Comparison of ENCODE assay signal across 17 cellular contexts in genomic region chr7:5289345-5289744, GRCh38. TPM values are rescaled to one million over a fixed set of nuclear protein-coding genes. Genes with fewer than 3 reads are reported as not detected.
DNase-seq lines count a peak whose midpoint lies in the region; ATAC-seq, FAIRE-seq and TF ChIP-seq lines count a peak whose summit lies in the region.
"Had no signal": no experiment of that assay in that cellular context is flagged by ENCODE, and none has a peak within 500 bp of the region (broad histone marks: within the 10 kb centered on the region; RNA-seq: fewer than 3 reads in every experiment).

No MANE protein-coding gene starts in this region.

- POLR2A ChIA-PET in HEK293 (lab: Yijun Ruan, JAX) = no interaction called here
- POLR2A ChIA-PET in K562 (lab: Yijun Ruan, JAX) = interaction anchor here (0.6 to 1.2 kb wide), 2 partner anchors 139 to 180 kb away, joined by 3 read pairs; no protein-coding TSS in a partner anchor

- no peak; the same call in 2 of the 3 replicates for ATAC-seq in K562
- peak; percentile 74 for ATAC-seq in left colon
- no peak for ATAC-seq in GM21737 (IDR thresholded peaks at IDR 0.05; ENCODE audit: unreplicated experiment)
- ATAC-seq in GM21576 (IDR thresholded peaks at IDR 0.05; ENCODE audit: unreplicated experiment) = no peak
- ATAC-seq: CD8-positive, alpha-beta T cell; HepG2 had no signal

- in situ Hi-C loops in K562 (cut with MboI) = no loop called here

- intact Hi-C loops in K562 (cut with micrococcal nuclease) = no loop called here
- intact Hi-C loops in left colon (cut with DNase I, micrococcal nuclease) = no loop called here

- H3K9ac ChIP-seq in K562 (ENCODE audit: insufficient read depth in 1 of 2, low read depth in 2 of 2, low read length in 2 of 2) = no peak overlapping the region
- H3K9ac ChIP-seq: BLaER1 treated with 17β-estradiol and CSF1 and Interleukin-3, amounts not matched to agents 10 nM and 100 nM; GM23248 had no signal

- TF ChIP-seq EP300 in K562 (IDR thresholded peaks at IDR 0.05; ENCODE audit: low read length) = no peak

- H3K36me3 ChIP-seq in HEK293 (ENCODE audit: control insufficient read depth in 2 of 2, insufficient read depth in 1 of 2, low read length in 2 of 2) (peaks cover 0 to 20% of the 10 kb centered on the region in 2 experiments; a peak in 2 of 3 replicates), K562 (ENCODE audit: control insufficient read depth, insufficient read depth, low read length) (no peaks in the 10 kb centered on the region)

- CTCF ChIA-PET in HEK293 (lab: Yijun Ruan, JAX) (interaction anchor here (1.5 kb wide), 2 partner anchors 49 to 197 kb away, joined by 4 to 5 read pairs; no protein-coding TSS in a partner anchor), K562 (lab: Yijun Ruan, JAX; ENCODE audit: low intra/inter-chr PET ratio) (no interaction called here)

- H3K4me3 ChIP-seq in HEK293 (ENCODE audit: low read depth, low read length) = no peak overlapping the region
- H3K4me3 ChIP-seq in K562 = no peak overlapping the region
- H3K4me3 ChIP-seq: BLaER1 treated with 17β-estradiol and CSF1 and Interleukin-3, amounts not matched to agents 10 nM and 100 nM; GM23248 had no signal

- H3K9me1 ChIP-seq in K562 (ENCODE audit: control insufficient read depth, insufficient read depth, low read length) = no peaks in the 10 kb centered on the region

- TF ChIP-seq RAD21 in K562 (CRISPR knock-in tag; conservative IDR thresholded peaks at IDR 0.05 in 1 of 2, IDR thresholded peaks at IDR 0.05 in 1 of 2) = no peak

- H4K20me1 ChIP-seq in K562 (replicated peaks; ENCODE audit: control insufficient read depth, insufficient read depth, low read length) = no peaks in the 10 kb centered on the region

- H3K4me2 ChIP-seq in K562 (ENCODE audit: insufficient read depth, low read length) = no peak overlapping the region
- H3K4me2 ChIP-seq: BLaER1 treated with 17β-estradiol and CSF1 and Interleukin-3, amounts not matched to agents 10 nM and 100 nM had no signal

- H3K27ac ChIP-seq in HEK293 (ENCODE audit: extremely low read depth, low read depth, low read length) (no peak overlapping the region), K562 (ENCODE audit: extremely low read depth, low read depth, low read length) (no peak overlapping the region)
- H3K27ac ChIP-seq: BLaER1 treated with 17β-estradiol and CSF1 and Interleukin-3, amounts not matched to agents 10 nM and 100 nM; GM23248 had no signal

- H3K27me3 ChIP-seq in K562 (ENCODE audit: control insufficient read depth in 2 of 2, insufficient read depth in 2 of 2, low read length in 2 of 2) = no peaks in the 10 kb centered on the region
- H3K27me3 ChIP-seq: BLaER1 treated with 17β-estradiol and CSF1 and Interleukin-3, amounts not matched to agents 10 nM and 100 nM had no signal

- BruUV-seq in K562 (replicated peaks; lab: Mats Ljungman, UMichigan) = no TSS peak

- 12% methylated on average over 5 of the region's 7 CpGs for WGBS in K562 (ENCODE audit: insufficient coverage, low coverage, missing lambda C conversion rate)

- TF ChIP-seq CTCF in HEK293 (tag by site-specific recombination; IDR thresholded peaks at IDR 0.05) (no peak), K562 (IDR thresholded peaks at IDR 0.05 in 2 of 3, conservative IDR thresholded peaks at IDR 0.05 in 1 of 3; ENCODE audit: insufficient read depth in 2 of 3, low read depth in 1 of 3, low read length in 3 of 3) (no peak)

- DNase-seq in K562 (ENCODE audit: extremely low read depth in 1 of 4, low spot score in 3 of 4) = no peak
- DNase-seq in left colon = peak in 1 of 2 donors; percentile 35
- no peak for DNase-seq in urothelium cell line (ENCODE audit: low spot score)
- DNase-seq in NCI-H1694 (lab: John Stamatoyannopoulos, UW) = no peak
- DNase-seq: Calu3; CD8-positive, alpha-beta T cell; DMS79 treated with DMSO at 0.1 percent for 48 hours; GF-D8; GM23248; HCEC 1CT; HFFc6 had no signal

- no peak for TF ChIP-seq POLR2A in K562 (conservative IDR thresholded peaks at IDR 0.05)

- H3K4me1 ChIP-seq in HEK293 (ENCODE audit: control insufficient read depth, insufficient read depth, low read length) (no peaks in the 10 kb centered on the region; the same call in 1 of the 2 replicates), K562 (replicated peaks in 1 of 2; ENCODE audit: control insufficient read depth in 2 of 2, insufficient read depth in 2 of 2, low read length in 2 of 2) (peaks cover 0 to 25% of the 10 kb centered on the region in 2 experiments; a peak in 2 of 5 replicates)

- H3K9me3 ChIP-seq in HEK293 (ENCODE audit: control insufficient read depth, insufficient read depth, low read depth, low read length) = no peaks in the 10 kb centered on the region
- H3K9me3 ChIP-seq in K562 (replicated peaks; ENCODE audit: control insufficient read depth, insufficient read depth, low read depth, low read length) = no peaks in the 10 kb centered on the region

- H3K79me2 ChIP-seq in K562 (ENCODE audit: control insufficient read depth, insufficient read depth, low read length) = no peaks in the 10 kb centered on the region

- no peak overlapping the region for H2AFZ ChIP-seq in K562 (ENCODE audit: low read depth, low read length)
- H2AFZ ChIP-seq: GM23248 had no signal

- no peak for FAIRE-seq in K562 (lab: Jason Lieb, UNC)
- peak; percentile 30 for FAIRE-seq in urothelium cell line (lab: Jason Lieb, UNC)
- FAIRE-seq: HepG2 had no signal

TF ChIP-seq in HEK293, 187 proteins besides CTCF, POLR2A, EP300 and RAD21:
- TF ChIP-seq KLF17 (tag by site-specific recombination; IDR thresholded peaks at IDR 0.05) (no peak), ZNF10 (tag by site-specific recombination; IDR thresholded peaks at IDR 0.05) (peak; percentile 89)

TF ChIP-seq in K562, 482 proteins besides CTCF, POLR2A, EP300 and RAD21 (continues in another document):
- peak; percentile 15 for TF ChIP-seq RBM25 (IDR thresholded peaks at IDR 0.05; ENCODE audit: low read depth, low read length, severe bottlenecking)
- TF ChIP-seq MTA3 (IDR thresholded peaks at IDR 0.05; ENCODE audit: borderline replicate concordance) = no peak
- no peak for TF ChIP-seq JUND (IDR thresholded peaks at IDR 0.05; ENCODE audit: borderline replicate concordance, low read depth, low read length)
- TF ChIP-seq JUND (tag; IDR thresholded peaks at IDR 0.05; ENCODE audit: borderline replicate concordance, low read depth, low read length) = no peak
- no peak for TF ChIP-seq CREB3L1 (IDR thresholded peaks at IDR 0.05; ENCODE audit: borderline replicate concordance, low read depth)
- TF ChIP-seq GATAD2B (IDR thresholded peaks at IDR 0.05; ENCODE audit: borderline replicate concordance) = no peak
- no peak for TF ChIP-seq SMAD2 (IDR thresholded peaks at IDR 0.05; ENCODE audit: low read depth, low read length)
- TF ChIP-seq, protein P1, sequence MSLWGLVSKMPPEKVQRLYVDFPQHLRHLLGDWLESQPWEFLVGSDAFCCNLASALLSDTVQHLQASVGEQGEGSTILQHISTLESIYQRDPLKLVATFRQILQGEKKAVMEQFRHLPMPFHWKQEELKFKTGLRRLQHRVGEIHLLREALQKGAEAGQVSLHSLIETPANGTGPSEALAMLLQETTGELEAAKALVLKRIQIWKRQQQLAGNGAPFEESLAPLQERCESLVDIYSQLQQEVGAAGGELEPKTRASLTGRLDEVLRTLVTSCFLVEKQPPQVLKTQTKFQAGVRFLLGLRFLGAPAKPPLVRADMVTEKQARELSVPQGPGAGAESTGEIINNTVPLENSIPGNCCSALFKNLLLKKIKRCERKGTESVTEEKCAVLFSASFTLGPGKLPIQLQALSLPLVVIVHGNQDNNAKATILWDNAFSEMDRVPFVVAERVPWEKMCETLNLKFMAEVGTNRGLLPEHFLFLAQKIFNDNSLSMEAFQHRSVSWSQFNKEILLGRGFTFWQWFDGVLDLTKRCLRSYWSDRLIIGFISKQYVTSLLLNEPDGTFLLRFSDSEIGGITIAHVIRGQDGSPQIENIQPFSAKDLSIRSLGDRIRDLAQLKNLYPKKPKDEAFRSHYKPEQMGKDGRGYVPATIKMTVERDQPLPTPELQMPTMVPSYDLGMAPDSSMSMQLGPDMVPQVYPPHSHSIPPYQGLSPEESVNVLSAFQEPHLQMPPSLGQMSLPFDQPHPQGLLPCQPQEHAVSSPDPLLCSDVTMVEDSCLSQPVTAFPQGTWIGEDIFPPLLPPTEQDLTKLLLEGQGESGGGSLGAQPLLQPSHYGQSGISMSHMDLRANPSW (CRISPR knock-in tag; IDR thresholded peaks at IDR 0.05) = no peak
- TF ChIP-seq ESRRA (IDR thresholded peaks at IDR 0.05; ENCODE audit: borderline replicate concordance, low read depth) = 0 out of 2 replicates have a peak, but pooled peaks have one; percentile 34

RNA-seq across cellular contexts. Expression of gene SLC29A4, which starts 6.6 kb away (rescaled TPM):
- 2.7 and 9.3 TPM in 2 replicates for total RNA-seq in K562 (2011; cell fraction: chromatin; rRNA removed; ENCODE audit: low replicate concordance)
- 2.4 and 3.3 TPM in 2 replicates for total RNA-seq in K562 (2011; cell fraction: nucleolus; rRNA removed)
- 3.4 and 3.6 TPM in 2 replicates for total RNA-seq in K562 (2011; cell fraction: nucleoplasm; rRNA removed)
- 0.77 and 2.3 TPM in 2 replicates for total RNA-seq in K562 (2014; rRNA removed)
- total RNA-seq in K562 (2014; rRNA removed; fragmentation: Illumina TruSeq; extraction: Trizol) = 0.03 and 0.29 TPM in 2 replicates
- total RNA-seq in K562 (2015; rRNA removed; fragmentation: Illumina TruSeq; extraction: Trizol) = 0.14 and 0.19 TPM in 2 replicates
- total RNA-seq in K562 (2021) = 1.2 and 1.4 TPM in 2 replicates
- 1.1 and 1.2 TPM in 2 replicates for polyA plus RNA-seq in K562 (2011; rRNA removed)
- 0.80 and 4.7 TPM in 2 replicates for polyA plus RNA-seq in K562 (2011; cell fraction: cytosol; rRNA removed)
- 1.7 and 4.8 TPM in 2 replicates for polyA plus RNA-seq in K562 (2011; cell fraction: nucleus; rRNA removed)
- 0.60 and 0.78 TPM in 2 replicates for polyA plus RNA-seq in K562 (2012)
- 0.37 and 1.1 TPM in 2 replicates for polyA plus RNA-seq in K562 (2014; fragmentation: Illumina TruSeq; extraction: Trizol)
- polyA plus RNA-seq in K562 (2014; fragmentation: Nextera tagmentation; extraction: Ambion mirVana) = under 1 TPM; 0.01 to 0.03 TPM
- 0.82 and 1.2 TPM in 2 replicates for polyA plus RNA-seq in K562 (2014; rRNA removed)
- 0.36 and 2.3 TPM in 2 replicates for polyA minus RNA-seq in K562 (2011; rRNA and poly(A)+ RNA removed)
- 0.86 and 4.1 TPM in 2 replicates for polyA minus RNA-seq in K562 (2011; cell fraction: cytosol; rRNA and poly(A)+ RNA removed)
- 0.44 and 0.54 TPM in 2 replicates for polyA minus RNA-seq in K562 (2011; cell fraction: nucleus; rRNA and poly(A)+ RNA removed)
- 10 to 100 TPM in 1 of 2 donors, 1 to 10 TPM in 1; 3.2 to 23.4 TPM for total RNA-seq in left colon
- polyA plus RNA-seq: IgD-negative memory B cell had no signal
